33 cellular contexts compared by ENCODE assay signal in the genomic region with DNA sequence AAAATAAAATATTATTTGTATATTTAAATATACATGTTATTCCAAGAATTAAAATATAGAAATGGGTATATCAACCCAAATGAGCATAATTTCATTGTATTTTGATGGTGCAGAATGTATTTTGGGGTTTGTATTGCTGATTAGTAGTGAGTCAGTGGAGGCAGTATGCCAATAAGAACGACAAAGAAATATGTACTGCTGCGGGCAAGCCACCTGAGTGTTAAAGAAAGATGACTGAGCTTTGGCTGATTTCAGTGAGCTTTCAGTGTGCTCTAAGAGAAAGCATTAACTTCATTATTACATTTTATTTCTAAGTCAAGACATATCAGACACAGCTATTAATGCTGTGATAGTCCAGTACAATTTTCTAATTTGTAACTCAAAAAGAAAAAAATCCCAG.
"Had no signal": no experiment of that assay in that cellular context is flagged by ENCODE, and none has a peak within 500 bp of the region (broad histone marks: within the 10 kb centered on the region; RNA-seq: fewer than 3 reads in every experiment).

No MANE protein-coding gene starts in this region.

- H2AFZ ChIP-seq: hepatocyte had no signal

- H3K27me3 ChIP-seq: adrenal gland, brain microvascular endothelial cell, cardiac muscle cell, colonic mucosa, gastrocnemius medialis, heart right ventricle, hepatocyte had no signal

- H3K27ac ChIP-seq: adrenal gland, brain microvascular endothelial cell, cardiac muscle cell, colonic mucosa, gastrocnemius medialis, heart right ventricle, hepatocyte, WERI-Rb-1 had no signal

- H3K9me3 ChIP-seq: adrenal gland, colonic mucosa, gastrocnemius medialis, heart right ventricle had no signal

- H3K79me2 ChIP-seq: hepatocyte had no signal

- ATAC-seq: activated CD4-positive, CD25-positive, alpha-beta regulatory T cell treated with anti-CD3 and anti-CD28 coated beads, Interleukin-2, amount 50 U/mL, for 24 hours; activated CD8-positive, alpha-beta memory T cell treated with anti-CD3 and anti-CD28 coated beads, Interleukin-2, amount 10 ng/mL, durations not matched to agents 7 days and 5 days; activated CD8-positive, alpha-beta T cell treated with anti-CD3 and anti-CD28 coated beads for 36 hours; activated naive CD8-positive, alpha-beta T cell treated with anti-CD3 and anti-CD28 coated beads, Interleukin-2, amount 50 U/mL, for 24 hours; esophagus mucosa; gastrocnemius medialis; heart right ventricle; T-helper 17 cell had no signal

- H3K4me3 ChIP-seq: adrenal gland, cardiac muscle cell, colonic mucosa, gastrocnemius medialis, heart right ventricle, hepatocyte had no signal

- H3K4me1 ChIP-seq: adrenal gland, colonic mucosa, gastrocnemius medialis, heart right ventricle had no signal

- H3K36me3 ChIP-seq: brain microvascular endothelial cell, colonic mucosa had no signal

- H3K4me2 ChIP-seq: hepatocyte had no signal

- DNase-seq: activated B cell treated with CpG ODN at 0.5 μM for 24 hours; activated CD4-positive, alpha-beta T cell treated with anti-CD3 and anti-CD28 coated beads for 48 hours; activated CD4-positive, alpha-beta T cell treated with anti-CD3 and anti-CD28 coated beads, Interleukin-2, amount 50 U/mL, for 1 hour; activated CD4-positive, alpha-beta T cell treated with anti-CD3 and anti-CD28 coated beads, Interleukin-2, amount 50 U/mL, for 48 hours; activated CD8-positive, alpha-beta memory T cell treated with anti-CD3 and anti-CD28 coated beads, Interleukin-2, amount 10 ng/mL, durations not matched to agents 7 days and 5 days; activated CD8-positive, alpha-beta memory T cell treated with anti-CD3 and anti-CD28 coated beads, Interleukin-2, amount 50 U/mL, for 4 hours; activated CD8-positive, alpha-beta T cell treated with anti-CD3 and anti-CD28 coated beads for 36 hours; activated effector memory CD4-positive, alpha-beta T cell treated with anti-CD3 and anti-CD28 coated beads, Interleukin-2, amount 50 U/mL, for 16 hours; activated naive CD4-positive, alpha-beta T cell treated with anti-CD3 and anti-CD28 coated beads for 36 hours; activated naive CD8-positive, alpha-beta T cell treated with anti-CD3 and anti-CD28 coated beads for 36 hours; activated naive CD8-positive, alpha-beta T cell treated with anti-CD3 and anti-CD28 coated beads, Interleukin-2, amount 50 U/mL, for 24 hours; activated T-cell treated with anti-CD3 and anti-CD28 coated beads, Interleukin-2, amount 50 U/mL, for 1 hour; activated T-cell treated with anti-CD3 and anti-CD28 coated beads, Interleukin-2, amount 50 U/mL, for 48 hours; adrenal gland; amygdala; aorta; brain microvascular endothelial cell; central memory CD4-positive, alpha-beta T cell; cerebellar nuclear complex; colonic mucosa; effector CD8-positive, alpha-beta T cell; foreskin fibroblast; gastrocnemius medialis; glutamatergic neuron; heart right ventricle; T-helper 1 cell; T-helper 17 cell; T1000; WERI-Rb-1 had no signal
